Comparison of ENCODE assay signal across 8 cellular contexts in the genomic region with DNA sequence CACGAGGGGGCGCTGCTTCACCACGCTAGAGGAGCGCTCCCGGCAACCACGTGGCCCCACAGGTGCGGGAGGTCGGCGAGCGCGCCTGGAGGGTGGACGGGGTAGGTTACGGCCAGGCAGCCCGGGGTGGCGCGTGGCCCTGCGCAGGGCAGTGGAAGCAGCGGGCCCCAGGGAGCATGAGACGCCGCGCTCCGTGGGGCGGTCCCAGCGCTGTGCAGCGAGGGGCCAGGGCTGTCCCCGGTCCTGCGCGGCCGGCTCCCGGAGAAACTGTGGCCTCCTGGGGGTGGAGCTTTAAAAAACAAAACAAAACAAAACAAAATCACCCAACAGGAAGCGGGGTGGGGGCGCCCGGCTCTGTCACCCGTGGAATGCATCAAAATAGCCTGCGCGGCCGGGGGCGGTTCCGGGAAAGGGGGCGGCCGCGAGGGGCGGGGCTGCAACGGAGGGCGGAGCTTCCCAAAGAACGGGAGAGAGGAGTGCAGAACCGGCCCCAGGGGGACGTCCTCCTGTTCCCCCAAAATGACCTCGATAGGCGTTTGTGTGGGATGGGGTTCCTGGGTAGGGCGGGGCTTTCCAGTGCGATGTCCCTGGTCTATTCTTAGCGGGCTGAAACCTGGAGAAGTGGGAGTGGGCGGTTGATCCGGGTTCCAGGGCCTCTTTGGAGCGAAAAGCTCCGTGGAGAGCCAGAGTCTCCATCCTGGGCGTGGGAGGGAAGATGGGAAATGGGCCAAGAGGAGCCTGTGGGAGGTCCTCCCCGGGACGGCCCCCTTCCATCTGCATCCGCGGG. TPM values are rescaled to one million over a fixed set of nuclear protein-coding genes. Genes with fewer than 3 reads are reported as not detected.
DNase-seq lines count a peak whose midpoint lies in the region; ATAC-seq and TF ChIP-seq lines count a peak whose summit lies in the region.

No MANE protein-coding gene starts in this region.

- peaks cover 0 to 2% of the 10 kb centered on the region in 2 donors for H3K4me1 ChIP-seq in lung (ENCODE audit: control insufficient read depth in 2 of 2, insufficient read depth in 2 of 2, low read length in 2 of 2)

- no peaks in the 10 kb centered on the region for H3K27me3 Mint-ChIP-seq in activated CD8-positive, alpha-beta T cell treated with anti-CD3 and anti-CD28 coated beads for 36 hours

- POLR2A ChIA-PET in BJ (lab: Charles Lee) = interaction anchor here (0.7 to 1.2 kb wide), 2 partner anchors 115 to 373 kb away, joined by 3 read pairs; a partner anchor contains a TSS
- POLR2A ChIA-PET in activated CD8-positive, alpha-beta T cell treated with anti-CD3 and anti-CD28 coated beads for 36 hours (lab: Charles Lee) = interaction anchor here (0.6 to 1.7 kb wide), 10 partner anchors 10 to 457 kb away, joined by 3 to 8 read pairs (median 4); a partner anchor contains a TSS

- ATAC-seq in HG03439 (IDR thresholded peaks at IDR 0.05; ENCODE audit: unreplicated experiment) = peak; percentile 75
- peak; percentile 83 for ATAC-seq in activated CD8-positive, alpha-beta T cell treated with anti-CD3 and anti-CD28 coated beads for 36 hours
- peak; percentile 81 for ATAC-seq in lung (ENCODE audit: insufficient read depth, low FRiP score)

- TF ChIP-seq POLR2A in GM19193 (IDR thresholded peaks at IDR 0.05; ENCODE audit: extremely low read depth, insufficient read depth, insufficient read length) = peak; percentile 32

- H3K4me3 Mint-ChIP-seq in activated CD8-positive, alpha-beta T cell treated with anti-CD3 and anti-CD28 coated beads for 36 hours = peak overlapping the region; percentile 69

- H3K36me3 Mint-ChIP-seq in activated CD8-positive, alpha-beta T cell treated with anti-CD3 and anti-CD28 coated beads for 36 hours (ENCODE audit: low read depth) = peaks cover 7% of the 10 kb centered on the region

- H3K9me3 ChIP-seq in lung (ENCODE audit: control insufficient read depth in 2 of 2, insufficient read depth in 1 of 2, low read length in 1 of 2) = no peaks in the 10 kb centered on the region

- no peaks in the 10 kb centered on the region for H3K9me3 Mint-ChIP-seq in activated CD8-positive, alpha-beta T cell treated with anti-CD3 and anti-CD28 coated beads for 36 hours

- CTCF ChIA-PET in BJ (lab: Yijun Ruan, JAX) = interaction anchor here (0.6 to 5.4 kb wide), 40 partner anchors 8 to 635 kb away, joined by 3 to 49 read pairs (median 4); a partner anchor contains a TSS
- CTCF ChIA-PET in activated CD8-positive, alpha-beta T cell treated with anti-CD3 and anti-CD28 coated beads for 36 hours (lab: Charles Lee) = interaction anchor here (0.6 to 5.0 kb wide), 38 partner anchors 9 to 600 kb away, joined by 3 to 42 read pairs (median 3); a partner anchor contains a TSS

- peaks cover 21% of the 10 kb centered on the region for H3K4me1 Mint-ChIP-seq in activated CD8-positive, alpha-beta T cell treated with anti-CD3 and anti-CD28 coated beads for 36 hours (ENCODE audit: low read depth)

- intact Hi-C loops in activated CD8-positive, alpha-beta T cell treated with anti-CD3 and anti-CD28 coated beads for 36 hours (cut with micrococcal nuclease) = loop anchor here (5.0 kb wide), 3 partner anchors 54 to 154 kb away; a partner anchor contains a TSS

- WGBS in lung, 2 donors = 0% methylated on average over 59 to 62 of the region's 62 CpGs

- H3K27me3 ChIP-seq in BJ (ENCODE audit: control insufficient read depth, insufficient read depth, low read length) = no peaks in the 10 kb centered on the region
- no peaks in the 10 kb centered on the region for H3K27me3 ChIP-seq in lung (ENCODE audit: control insufficient read depth, insufficient read depth)

- DNase-seq in BJ (ENCODE audit: low read depth) (no peak), NCI-H526 (lab: John Stamatoyannopoulos, UW) (peak; percentile 64 to 94), ecto neural progenitor cell (ENCODE audit: low spot score) (peak; percentile 93), lung (ENCODE audit: low spot score) (peak; percentile 89)
- DNase-seq in activated CD8-positive, alpha-beta T cell treated with anti-CD3 and anti-CD28 coated beads for 36 hours = peak; percentile 93
- DNase-seq in stimulated activated CD4-positive, alpha-beta T cell treated with anti-CD3 and anti-CD28 coated beads, Interleukin-4, amount 100 ng/mL, for 48 hours (ENCODE audit: low read depth in 2 of 2) = peak; percentile 88 to 95

- H3K4me3 ChIP-seq in BJ (ENCODE audit: low read depth, low read length) (peak overlapping the region; percentile 52), lung (peak overlapping the region; percentile 70)

- peak overlapping the region; percentile 76 for H3K27ac Mint-ChIP-seq in activated CD8-positive, alpha-beta T cell treated with anti-CD3 and anti-CD28 coated beads for 36 hours

- H3K27ac ChIP-seq in lung (ENCODE audit: low read depth in 1 of 2, low read length in 1 of 2) = peak overlapping the region; percentile 90 to 93

- peak; percentile 91 for TF ChIP-seq CTCF in BJ (IDR thresholded peaks at IDR 0.05; ENCODE audit: insufficient read depth, low read depth, low read length)
- TF ChIP-seq CTCF in activated CD8-positive, alpha-beta T cell treated with anti-CD3 and anti-CD28 coated beads for 36 hours (IDR thresholded peaks at IDR 0.05) = peak; percentile 58
- peak; percentile 98 for TF ChIP-seq CTCF in lung (IDR thresholded peaks at IDR 0.05; ENCODE audit: control extremely low read depth, extremely low read depth)

- peaks cover 10% of the 10 kb centered on the region for H3K36me3 ChIP-seq in BJ (ENCODE audit: control insufficient read depth, insufficient read depth, low read length)
- H3K36me3 ChIP-seq in lung (ENCODE audit: control insufficient read depth in 2 of 2, insufficient read depth in 2 of 2, low read length in 2 of 2) = peaks cover 0 to 14% of the 10 kb centered on the region in 2 donors

RNA-seq across cellular contexts. Expression of a gene that starts 27.3 kb away (rescaled TPM):
- polyA plus RNA-seq in BJ (2011; rRNA removed) (15.9 and 28.6 TPM in 2 replicates), lung (10 to 100 TPM; 13.2 to 15.7 TPM)
- polyA minus RNA-seq in BJ (2011; rRNA and poly(A)+ RNA removed) = 10.2 and 13.9 TPM in 2 replicates
- 10 to 100 TPM; 13.7 to 17.7 TPM for total RNA-seq in activated CD8-positive, alpha-beta T cell treated with anti-CD3 and anti-CD28 coated beads for 36 hours
- 10 to 100 TPM; 18.5 to 41.2 TPM for total RNA-seq in lung

RNA-seq across cellular contexts. Expression of a gene that starts 53.6 kb away (rescaled TPM):
- polyA plus RNA-seq in BJ (2011; rRNA removed) (22.7 and 35.3 TPM in 2 replicates), lung (10 to 100 TPM; 34.7 to 59.1 TPM)
- polyA minus RNA-seq in BJ (2011; rRNA and poly(A)+ RNA removed) = 15.0 and 20.8 TPM in 2 replicates
- 10 to 100 TPM; 23.2 to 24.0 TPM for total RNA-seq in activated CD8-positive, alpha-beta T cell treated with anti-CD3 and anti-CD28 coated beads for 36 hours
- 10 to 100 TPM; 45.4 to 78.8 TPM for total RNA-seq in lung

RNA-seq across cellular contexts. Expression of a gene that starts 53.8 kb away (rescaled TPM):
- 8.9 and 11.9 TPM in 2 replicates for polyA plus RNA-seq in BJ (2011; rRNA removed)
- 10.0 and 16.4 TPM in 2 replicates for polyA minus RNA-seq in BJ (2011; rRNA and poly(A)+ RNA removed)
- 1 to 10 TPM; 4.8 to 5.2 TPM for total RNA-seq in activated CD8-positive, alpha-beta T cell treated with anti-CD3 and anti-CD28 coated beads for 36 hours
- total RNA-seq in lung = 10 to 100 TPM; 28.0 to 38.5 TPM
- 10 to 100 TPM; 47.6 to 97.2 TPM for polyA plus RNA-seq in lung

Comparison
In these comparisons a context has a peak if more than half of its experiments do, and no peak if none do; other contexts are left out.
1. RNA of a gene that starts 53.8 kb away (total RNA-seq): 28.0 to 38.5 TPM in lung; 4.8 to 5.2 TPM in activated CD8-positive, alpha-beta T cell treated with anti-CD3 and anti-CD28 coated beads for 36 hours; every median in the first group is over 4 times any median in the second.
2. Peak in every context shown above with its lines, with median percentiles within 50 percentile points of each other: CTCF ChIP-seq and ATAC-seq.